ENCODE assay signal across 8 cellular contexts in genomic region chr7:23530901-23531793, GRCh38. TPM values are rescaled to one million over a fixed set of nuclear protein-coding genes. Genes with fewer than 3 reads are reported as not detected.
DNase-seq lines count a peak whose midpoint lies in the region; ATAC-seq and TF ChIP-seq lines count a peak whose summit lies in the region.

No MANE protein-coding gene starts in this region.

- CTCF ChIA-PET in activated CD8-positive, alpha-beta T cell treated with anti-CD3 and anti-CD28 coated beads for 36 hours (lab: Charles Lee), result interaction anchor here (0.8 to 1.7 kb wide), 8 partner anchors 8 to 258 kb away, joined by 3 to 9 read pairs (median 3); no protein-coding TSS in a partner anchor

- peak overlapping the region; percentile 94 for H3K27ac ChIP-seq in lower lobe of right lung

- H3K4me3 ChIP-seq in lower lobe of right lung, result peak overlapping the region; percentile 90

- no peak for TF ChIP-seq CTCF in activated CD8-positive, alpha-beta T cell treated with anti-CD3 and anti-CD28 coated beads for 36 hours (IDR thresholded peaks at IDR 0.05)
- no peak for TF ChIP-seq CTCF in lower lobe of right lung (IDR thresholded peaks at IDR 0.05)

- H3K36me3 ChIP-seq in lower lobe of right lung, result no peaks in the 10 kb centered on the region

- POLR2A ChIA-PET in activated CD8-positive, alpha-beta T cell treated with anti-CD3 and anti-CD28 coated beads for 36 hours (lab: Charles Lee), result interaction anchor here (0.6 to 1.8 kb wide), 17 partner anchors 8 to 258 kb away, joined by 3 to 12 read pairs (median 3); partner anchors contain the start of genes CCDC126, IGF2BP3 and MALSU1

- intact Hi-C loops in activated CD8-positive, alpha-beta T cell treated with anti-CD3 and anti-CD28 coated beads for 36 hours (cut with micrococcal nuclease), result loop anchor here (5.0 to 10.0 kb wide), 3 partner anchors 66 to 254 kb away; partner anchors contain the start of gene CCDC126
- intact Hi-C loops in lower lobe of right lung (cut with DNase I), result no loop called here

- no peaks in the 10 kb centered on the region for H3K9me3 ChIP-seq in lower lobe of right lung

- H3K36me3 Mint-ChIP-seq in activated CD8-positive, alpha-beta T cell treated with anti-CD3 and anti-CD28 coated beads for 36 hours (ENCODE audit: low read depth), result peaks cover 21% of the 10 kb centered on the region

- peak overlapping the region; percentile 100 for H3K27ac Mint-ChIP-seq in activated CD8-positive, alpha-beta T cell treated with anti-CD3 and anti-CD28 coated beads for 36 hours

- peaks cover 50% of the 10 kb centered on the region for H3K4me1 ChIP-seq in lower lobe of right lung

- H3K4me3 Mint-ChIP-seq in activated CD8-positive, alpha-beta T cell treated with anti-CD3 and anti-CD28 coated beads for 36 hours, result peak overlapping the region; percentile 93

- H3K27me3 ChIP-seq in lower lobe of right lung (ENCODE audit: low read depth), result no peaks in the 10 kb centered on the region

- ATAC-seq in GM18498 (IDR thresholded peaks at IDR 0.05; ENCODE audit: unreplicated experiment) (peak; percentile 28), HG02973 (IDR thresholded peaks at IDR 0.05; ENCODE audit: unreplicated experiment) (peak; percentile 22), lower lobe of right lung (peak; percentile 82 to 86)
- ATAC-seq in activated CD8-positive, alpha-beta T cell treated with anti-CD3 and anti-CD28 coated beads for 36 hours, result peak; percentile 54

- no peaks in the 10 kb centered on the region for H3K9me3 Mint-ChIP-seq in activated CD8-positive, alpha-beta T cell treated with anti-CD3 and anti-CD28 coated beads for 36 hours

- H3K4me1 Mint-ChIP-seq in activated CD8-positive, alpha-beta T cell treated with anti-CD3 and anti-CD28 coated beads for 36 hours (ENCODE audit: low read depth), result peaks cover 46% of the 10 kb centered on the region

- DNase-seq in 8988T (peak; percentile 15), NCI-H345 (lab: John Stamatoyannopoulos, UW) (peak; percentile 47), ecto neural progenitor cell (ENCODE audit: low spot score) (peak; percentile 65), lower lobe of right lung (peak; percentile 72)
- DNase-seq in activated CD8-positive, alpha-beta T cell treated with anti-CD3 and anti-CD28 coated beads for 36 hours, result peak; percentile 80
- DNase-seq in stimulated activated CD4-positive, alpha-beta T cell treated with anti-CD3 and anti-CD28 coated beads, TNF-alpha, amount 100 ng/mL, for 4 hours (ENCODE audit: low read depth in 3 of 3), result peak in 2 of 3 experiments; percentile 4 to 22

- no peaks in the 10 kb centered on the region for H3K27me3 Mint-ChIP-seq in activated CD8-positive, alpha-beta T cell treated with anti-CD3 and anti-CD28 coated beads for 36 hours

RNA-seq across cellular contexts. Expression of gene TRA2A, which starts 0.6 kb away (rescaled TPM):
- 10 to 100 TPM; 86.3 to 86.5 TPM for total RNA-seq in activated CD8-positive, alpha-beta T cell treated with anti-CD3 and anti-CD28 coated beads for 36 hours
- 84.1 TPM for total RNA-seq in lower lobe of right lung

Comparison
In these comparisons a context has a peak if more than half of its experiments do, and no peak if none do; other contexts are left out.
1. Peak in every context shown above with its lines: DNase-seq, ATAC-seq, H3K4me3 ChIP-seq and H3K27ac ChIP-seq.
2. DNase-seq: peak in every context shown above with its lines; median percentile 80 in activated CD8-positive, alpha-beta T cell treated with anti-CD3 and anti-CD28 coated beads for 36 hours; 72 in lower lobe of right lung; 65 in ecto neural progenitor cell; 47 in NCI-H345; 15 in 8988T; 13 in stimulated activated CD4-positive, alpha-beta T cell treated with anti-CD3 and anti-CD28 coated beads, TNF-alpha, amount 100 ng/mL, for 4 hours.
3. ATAC-seq: peak in every context shown above with its lines; median percentile 84 in lower lobe of right lung; 54 in activated CD8-positive, alpha-beta T cell treated with anti-CD3 and anti-CD28 coated beads for 36 hours; 28 in GM18498; 22 in HG02973.